ENCODE assay signal across 1 cellular context in genomic region chr9:120484162-120484561, GRCh38.
TF ChIP-seq lines count a peak whose summit lies in the region.

No MANE protein-coding gene starts in this region.

TF ChIP-seq in WTC11, 78 proteins besides CTCF, POLR2A, EP300 and RAD21 (continued from another document):
- TF ChIP-seq ZNF281 (CRISPR knock-in tag; IDR thresholded peaks at IDR 0.05) (no peak), ZNF121 (CRISPR knock-in tag; IDR thresholded peaks at IDR 0.05) (no peak), PRRX2 (CRISPR knock-in tag; IDR thresholded peaks at IDR 0.05) (no peak), E2F4 (CRISPR knock-in tag; IDR thresholded peaks at IDR 0.05; ENCODE audit: borderline replicate concordance, low read depth) (no peak), CREB1 (CRISPR knock-in tag; IDR thresholded peaks at IDR 0.05) (no peak), TEAD4 (CRISPR knock-in tag; IDR thresholded peaks at IDR 0.05) (no peak), NR1H2 (CRISPR knock-in tag; IDR thresholded peaks at IDR 0.05) (no peak), ZNF138 (CRISPR knock-in tag; conservative IDR thresholded peaks at IDR 0.05) (no peak), ZSCAN18 (CRISPR knock-in tag; IDR thresholded peaks at IDR 0.05) (no peak), IRF1 (CRISPR knock-in tag; IDR thresholded peaks at IDR 0.05) (no peak), SMAD4 (CRISPR knock-in tag; IDR thresholded peaks at IDR 0.05) (no peak), SOX15 (CRISPR knock-in tag; IDR thresholded peaks at IDR 0.05) (no peak), FOXP4 (CRISPR knock-in tag; IDR thresholded peaks at IDR 0.05) (no peak)
TF ChIP-seq in WTC11: peak in this region for 0.
